Comparison of ENCODE assay signal across 28 cellular contexts in genomic region chr6:170493354-170493753, GRCh38.
"Had no signal": no experiment of that assay in that cellular context is flagged by ENCODE, and none has a peak within 500 bp of the region (broad histone marks: within the 10 kb centered on the region; RNA-seq: fewer than 3 reads in every experiment).

No MANE protein-coding gene starts in this region.

- H3K4me3 ChIP-seq: colonic mucosa, coronary artery, dorsolateral prefrontal cortex, esophagus muscularis mucosa, esophagus squamous epithelium, gastrocnemius medialis, gastroesophageal sphincter, heart left ventricle, heart right ventricle had no signal

- H3K27me3 ChIP-seq: colonic mucosa, dorsolateral prefrontal cortex, esophagus muscularis mucosa, gastrocnemius medialis, heart left ventricle had no signal

- H3K27ac ChIP-seq: colonic mucosa, coronary artery, dorsolateral prefrontal cortex, epithelial cell of prostate, esophagus muscularis mucosa, esophagus squamous epithelium, foreskin keratinocyte, gastrocnemius medialis, gastroesophageal sphincter, heart left ventricle, heart right ventricle had no signal

- H3K27ac Mint-ChIP-seq: dendritic cell treated with granulocyte-macrophage colony-stimulating factor and Interleukin-4, amounts not matched to agents 40 ng/mL and 50 ng/mL, for 4 days; effector memory CD8-positive, alpha-beta T cell; endodermal cell had no signal

- H3K9me3 ChIP-seq: colonic mucosa, esophagus muscularis mucosa, esophagus squamous epithelium, gastrocnemius medialis, gastroesophageal sphincter, heart left ventricle, heart right ventricle had no signal

- DNase-seq: colonic mucosa; cortex of kidney; dermis blood vessel endothelial cell; dorsolateral prefrontal cortex; effector CD4-positive, alpha-beta T cell; effector CD8-positive, alpha-beta T cell; effector memory CD4-positive, alpha-beta T cell; effector memory CD8-positive, alpha-beta T cell; endodermal cell; erythroblast; esophagus squamous epithelium; foreskin fibroblast; foreskin keratinocyte; foreskin melanocyte; gastrocnemius medialis; head of caudate nucleus; heart left ventricle; heart right ventricle had no signal

- H3K9me3 Mint-ChIP-seq: dendritic cell treated with granulocyte-macrophage colony-stimulating factor and Interleukin-4, amounts not matched to agents 40 ng/mL and 50 ng/mL, for 4 days; effector memory CD8-positive, alpha-beta T cell; endodermal cell had no signal

- H3K36me3 ChIP-seq: colonic mucosa, esophagus muscularis mucosa, esophagus squamous epithelium, gastrocnemius medialis, gastroesophageal sphincter, heart left ventricle, heart right ventricle had no signal

- FAIRE-seq: colon, endometrium, endothelial cell of umbilical vein, frontal cortex had no signal

- H3K4me3 Mint-ChIP-seq: dendritic cell treated with granulocyte-macrophage colony-stimulating factor and Interleukin-4, amounts not matched to agents 40 ng/mL and 50 ng/mL, for 4 days; effector memory CD8-positive, alpha-beta T cell; endodermal cell had no signal

- H3K4me1 ChIP-seq: colonic mucosa, esophagus muscularis mucosa, esophagus squamous epithelium, foreskin keratinocyte, gastroesophageal sphincter, heart left ventricle, heart right ventricle had no signal

- ATAC-seq: effector memory CD8-positive, alpha-beta T cell; esophagus mucosa; foreskin keratinocyte; gastrocnemius medialis; gastroesophageal sphincter; heart left ventricle; heart right ventricle had no signal
